Comparison of ENCODE assay signal across 30 cellular contexts in the genomic region with DNA sequence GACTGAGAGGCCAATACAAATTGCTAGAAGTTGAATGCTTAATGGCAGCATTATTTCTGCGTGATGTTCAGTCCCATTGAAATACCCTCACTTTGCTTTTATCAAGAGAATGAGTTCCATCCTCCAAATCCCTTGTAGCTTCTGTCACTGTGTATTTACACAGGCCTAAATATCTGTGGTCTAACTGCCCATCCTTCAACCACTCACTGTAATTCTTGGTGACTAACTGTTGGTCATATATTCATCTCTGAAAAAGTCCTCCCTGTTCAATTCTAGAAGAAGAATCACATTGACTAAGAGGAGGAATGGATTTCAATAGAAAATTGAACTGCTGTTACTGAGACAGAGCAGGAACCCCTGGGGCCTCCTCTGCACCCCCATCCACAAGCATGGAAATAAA.
"Had no signal": no experiment of that assay in that cellular context is flagged by ENCODE, and none has a peak within 500 bp of the region (broad histone marks: within the 10 kb centered on the region; RNA-seq: fewer than 3 reads in every experiment).

No MANE protein-coding gene starts in this region.

- H3K27ac ChIP-seq: brain microvascular endothelial cell, esophagus muscularis mucosa, neural progenitor cell, parathyroid adenoma, psoas muscle, right atrium auricular region, spleen, testis, transverse colon, vagina had no signal

- H2AFZ ChIP-seq: neural progenitor cell, parathyroid adenoma had no signal

- H3K27me3 Mint-ChIP-seq: activated CD4-positive, alpha-beta memory T cell treated with anti-CD3 and anti-CD28 coated beads, Interleukin-2, amount 10 ng/mL, durations not matched to agents 7 days and 5 days; activated CD4-positive, alpha-beta T cell treated with anti-CD3 and anti-CD28 coated beads, Interleukin-2, amount 10 ng/mL, durations not matched to agents 7 days and 5 days; activated naive CD4-positive, alpha-beta T cell treated with anti-CD3 and anti-CD28 coated beads, Interleukin-2, amount 10 ng/mL, durations not matched to agents 7 days and 5 days; activated naive CD8-positive, alpha-beta T cell treated with anti-CD3 and anti-CD28 coated beads, Interleukin-2, amount 10 ng/mL, durations not matched to agents 7 days and 5 days; activated T-cell treated with anti-CD3 and anti-CD28 coated beads, Interleukin-2, amount 50 U/mL, for 24 hours; T-helper 17 cell had no signal

- FAIRE-seq: astrocyte, frontal cortex, islet of Langerhans had no signal

- DNase-seq: activated CD4-positive, alpha-beta memory T cell treated with anti-CD3 and anti-CD28 coated beads, Interleukin-2, amount 10 ng/mL, durations not matched to agents 7 days and 5 days; activated CD4-positive, alpha-beta T cell treated with anti-CD3 and anti-CD28 coated beads, Interleukin-2, amount 10 ng/mL, durations not matched to agents 7 days and 5 days; activated CD4-positive, CD25-positive, alpha-beta regulatory T cell treated with anti-CD3 and anti-CD28 coated beads, Interleukin-2, amount 50 U/mL, for 72 hours; activated CD8-positive, alpha-beta memory T cell treated with anti-CD3 and anti-CD28 coated beads, Interleukin-2, amount 50 U/mL, for 48 hours; activated gamma-delta T cell; activated naive CD4-positive, alpha-beta T cell treated with anti-CD3 and anti-CD28 coated beads, Interleukin-2, amount 10 ng/mL, durations not matched to agents 7 days and 5 days; activated naive CD8-positive, alpha-beta T cell treated with anti-CD3 and anti-CD28 coated beads, Interleukin-2, amount 10 ng/mL, durations not matched to agents 7 days and 5 days; activated T-cell treated with anti-CD3 and anti-CD28 coated beads, Interleukin-2, amount 50 U/mL, for 24 hours; brain microvascular endothelial cell; endodermal cell; left ventricle myocardium superior; natural killer cell; occipital lobe; psoas muscle; spleen; stimulated activated naive CD4-positive, alpha-beta T cell; T-helper 17 cell; T1000; testis; transverse colon had no signal

- H3K36me3 ChIP-seq: brain microvascular endothelial cell, esophagus muscularis mucosa, neural progenitor cell, right atrium auricular region, spleen, transverse colon, vagina had no signal

- H3K4me3 Mint-ChIP-seq: activated CD4-positive, alpha-beta memory T cell treated with anti-CD3 and anti-CD28 coated beads, Interleukin-2, amount 10 ng/mL, durations not matched to agents 7 days and 5 days; activated CD4-positive, alpha-beta T cell treated with anti-CD3 and anti-CD28 coated beads, Interleukin-2, amount 10 ng/mL, durations not matched to agents 7 days and 5 days; activated naive CD4-positive, alpha-beta T cell treated with anti-CD3 and anti-CD28 coated beads, Interleukin-2, amount 10 ng/mL, durations not matched to agents 7 days and 5 days; activated naive CD8-positive, alpha-beta T cell treated with anti-CD3 and anti-CD28 coated beads, Interleukin-2, amount 10 ng/mL, durations not matched to agents 7 days and 5 days; activated T-cell treated with anti-CD3 and anti-CD28 coated beads, Interleukin-2, amount 50 U/mL, for 24 hours; dendritic cell treated with granulocyte-macrophage colony-stimulating factor and Interleukin-4, amounts not matched to agents 40 ng/mL and 50 ng/mL, for 4 days; endodermal cell; mesothelial cell of epicardium; natural killer cell; neural progenitor cell; T-helper 17 cell had no signal

- H3K27ac Mint-ChIP-seq: activated CD4-positive, alpha-beta memory T cell treated with anti-CD3 and anti-CD28 coated beads, Interleukin-2, amount 10 ng/mL, durations not matched to agents 7 days and 5 days; activated CD4-positive, alpha-beta T cell treated with anti-CD3 and anti-CD28 coated beads, Interleukin-2, amount 10 ng/mL, durations not matched to agents 7 days and 5 days; activated naive CD4-positive, alpha-beta T cell treated with anti-CD3 and anti-CD28 coated beads, Interleukin-2, amount 10 ng/mL, durations not matched to agents 7 days and 5 days; activated naive CD8-positive, alpha-beta T cell treated with anti-CD3 and anti-CD28 coated beads, Interleukin-2, amount 10 ng/mL, durations not matched to agents 7 days and 5 days; activated T-cell treated with anti-CD3 and anti-CD28 coated beads, Interleukin-2, amount 50 U/mL, for 24 hours; dendritic cell treated with granulocyte-macrophage colony-stimulating factor and Interleukin-4, amounts not matched to agents 40 ng/mL and 50 ng/mL, for 4 days; mesothelial cell of epicardium; natural killer cell; neural progenitor cell; T-helper 17 cell had no signal

- H3K9me3 Mint-ChIP-seq: activated CD4-positive, alpha-beta T cell treated with anti-CD3 and anti-CD28 coated beads, Interleukin-2, amount 10 ng/mL, durations not matched to agents 7 days and 5 days; activated naive CD4-positive, alpha-beta T cell treated with anti-CD3 and anti-CD28 coated beads, Interleukin-2, amount 10 ng/mL, durations not matched to agents 7 days and 5 days; activated naive CD8-positive, alpha-beta T cell treated with anti-CD3 and anti-CD28 coated beads, Interleukin-2, amount 10 ng/mL, durations not matched to agents 7 days and 5 days; activated T-cell treated with anti-CD3 and anti-CD28 coated beads, Interleukin-2, amount 50 U/mL, for 24 hours; dendritic cell treated with granulocyte-macrophage colony-stimulating factor and Interleukin-4, amounts not matched to agents 40 ng/mL and 50 ng/mL, for 4 days; endodermal cell; mesothelial cell of epicardium; natural killer cell; neural progenitor cell had no signal

- H3K4me1 Mint-ChIP-seq: activated CD4-positive, alpha-beta memory T cell treated with anti-CD3 and anti-CD28 coated beads, Interleukin-2, amount 10 ng/mL, durations not matched to agents 7 days and 5 days; activated CD4-positive, alpha-beta T cell treated with anti-CD3 and anti-CD28 coated beads, Interleukin-2, amount 10 ng/mL, durations not matched to agents 7 days and 5 days; activated naive CD4-positive, alpha-beta T cell treated with anti-CD3 and anti-CD28 coated beads, Interleukin-2, amount 10 ng/mL, durations not matched to agents 7 days and 5 days; activated naive CD8-positive, alpha-beta T cell treated with anti-CD3 and anti-CD28 coated beads, Interleukin-2, amount 10 ng/mL, durations not matched to agents 7 days and 5 days; natural killer cell; T-helper 17 cell had no signal

- H3K79me2 ChIP-seq: parathyroid adenoma had no signal

- H3K27me3 ChIP-seq: brain microvascular endothelial cell, esophagus muscularis mucosa, neural progenitor cell, right atrium auricular region, testis, transverse colon, vagina had no signal

- H3K4me2 ChIP-seq: neural progenitor cell had no signal

- H3K9ac ChIP-seq: neural progenitor cell, parathyroid adenoma had no signal

- H3K36me3 Mint-ChIP-seq: activated naive CD4-positive, alpha-beta T cell treated with anti-CD3 and anti-CD28 coated beads, Interleukin-2, amount 10 ng/mL, durations not matched to agents 7 days and 5 days; activated naive CD8-positive, alpha-beta T cell treated with anti-CD3 and anti-CD28 coated beads, Interleukin-2, amount 10 ng/mL, durations not matched to agents 7 days and 5 days; mesothelial cell of epicardium; natural killer cell; neural progenitor cell had no signal

- H3K9me3 ChIP-seq: esophagus muscularis mucosa, psoas muscle, right atrium auricular region, spleen, testis, transverse colon, vagina had no signal

- H3K4me3 ChIP-seq: esophagus muscularis mucosa, neural progenitor cell, psoas muscle, right atrium auricular region, spleen, testis, transverse colon, vagina had no signal

- ATAC-seq: left ventricle myocardium superior, natural killer cell, psoas muscle, T-helper 17 cell had no signal

- H3K4me1 ChIP-seq: esophagus muscularis mucosa, neural progenitor cell, parathyroid adenoma, psoas muscle, right atrium auricular region, spleen, transverse colon, vagina had no signal
